In genomic region chr9:101114317-101114716, GRCh38 we compare ENCODE assay signal across 27 cellular contexts.
"Had no signal": no experiment of that assay in that cellular context is flagged by ENCODE, and none has a peak within 500 bp of the region (broad histone marks: within the 10 kb centered on the region; RNA-seq: fewer than 3 reads in every experiment).

No MANE protein-coding gene starts in this region.

- H3K36me3 Mint-ChIP-seq: activated CD8-positive, alpha-beta memory T cell treated with anti-CD3 and anti-CD28 coated beads, Interleukin-2, amount 10 ng/mL, durations not matched to agents 7 days and 5 days; activated naive CD4-positive, alpha-beta T cell treated with anti-CD3 and anti-CD28 coated beads, Interleukin-2, amount 50 U/mL, for 72 hours had no signal

- H3K27ac Mint-ChIP-seq: activated B cell treated with CpG ODN at 0.5 μM for 24 hours; activated CD4-positive, alpha-beta T cell treated with anti-CD3 and anti-CD28 coated beads, Interleukin-2, amount 10 ng/mL, durations not matched to agents 24 days and 14 days; activated CD8-positive, alpha-beta memory T cell treated with anti-CD3 and anti-CD28 coated beads, Interleukin-2, amount 10 ng/mL, durations not matched to agents 7 days and 5 days; activated naive CD4-positive, alpha-beta T cell treated with anti-CD3 and anti-CD28 coated beads, Interleukin-2, amount 50 U/mL, for 72 hours; activated naive CD8-positive, alpha-beta T cell treated with anti-CD3 and anti-CD28 coated beads, Interleukin-2, amount 50 U/mL, for 24 hours; activated T-cell treated with anti-CD3 and anti-CD28 coated beads, Interleukin-2, amount 50 U/mL, for 24 hours; activated T-helper 1 cell treated with anti-CD3 and anti-CD28 coated beads, Interleukin-12 subunit alpha, Interleukin-12 subunit beta, Interleukin-2, Interleukin-4 antibody, amounts not matched to agents 30 ng/mL and 10 ng/mL and 1 ng/mL, durations not matched to agents 14 hours and 24 hours and 36 hours; T-helper 17 cell had no signal

- H3K4me3 Mint-ChIP-seq: activated B cell treated with CpG ODN at 0.5 μM for 24 hours; activated CD4-positive, alpha-beta T cell treated with anti-CD3 and anti-CD28 coated beads, Interleukin-2, amount 10 ng/mL, durations not matched to agents 24 days and 14 days; activated CD8-positive, alpha-beta memory T cell treated with anti-CD3 and anti-CD28 coated beads, Interleukin-2, amount 10 ng/mL, durations not matched to agents 7 days and 5 days; activated naive CD8-positive, alpha-beta T cell treated with anti-CD3 and anti-CD28 coated beads, Interleukin-2, amount 50 U/mL, for 24 hours; activated T-cell treated with anti-CD3 and anti-CD28 coated beads, Interleukin-2, amount 50 U/mL, for 24 hours; activated T-helper 1 cell treated with anti-CD3 and anti-CD28 coated beads, Interleukin-12 subunit alpha, Interleukin-12 subunit beta, Interleukin-2, Interleukin-4 antibody, amounts not matched to agents 30 ng/mL and 10 ng/mL and 1 ng/mL, durations not matched to agents 14 hours and 24 hours and 36 hours; T-helper 17 cell had no signal

- H3K27ac ChIP-seq: ascending aorta, body of pancreas, PC-9 had no signal

- H3K4me3 ChIP-seq: ascending aorta, body of pancreas, MG63, PC-9 had no signal

- H3K36me3 ChIP-seq: ascending aorta, MG63 had no signal

- H3K9me3 ChIP-seq: ascending aorta, body of pancreas, MG63 had no signal

- H3K27me3 ChIP-seq: ascending aorta, body of pancreas, MG63 had no signal

- H3K27me3 Mint-ChIP-seq: activated B cell treated with CpG ODN at 0.5 μM for 24 hours; activated CD4-positive, alpha-beta T cell treated with anti-CD3 and anti-CD28 coated beads, Interleukin-2, amount 10 ng/mL, durations not matched to agents 24 days and 14 days; activated CD8-positive, alpha-beta memory T cell treated with anti-CD3 and anti-CD28 coated beads, Interleukin-2, amount 10 ng/mL, durations not matched to agents 7 days and 5 days; activated T-cell treated with anti-CD3 and anti-CD28 coated beads, Interleukin-2, amount 50 U/mL, for 24 hours; T-helper 17 cell had no signal

- H2AFZ ChIP-seq: PC-9 had no signal

- H3K4me1 ChIP-seq: ascending aorta, body of pancreas had no signal

- H3K4me2 ChIP-seq: PC-9 had no signal

- DNase-seq: activated B cell treated with CpG ODN at 0.5 μM for 24 hours; activated CD4-positive, alpha-beta T cell treated with anti-CD3 and anti-CD28 coated beads for 1 hour; activated CD4-positive, alpha-beta T cell treated with anti-CD3 and anti-CD28 coated beads, Interleukin-2, amount 10 ng/mL, durations not matched to agents 24 days and 14 days; activated CD4-positive, alpha-beta T cell treated with anti-CD3 and anti-CD28 coated beads, Interleukin-2, amount 50 U/mL, for 48 hours; activated CD8-positive, alpha-beta memory T cell treated with anti-CD3 and anti-CD28 coated beads, Interleukin-2, amount 10 ng/mL, durations not matched to agents 7 days and 5 days; activated effector memory CD4-positive, alpha-beta T cell treated with Interleukin-2 at 50 U/mL for 16 hours; activated naive CD4-positive, alpha-beta T cell treated with Interleukin-2 at 50 U/mL for 16 hours; activated naive CD8-positive, alpha-beta T cell treated with anti-CD3 and anti-CD28 coated beads, Interleukin-2, amount 50 U/mL, for 24 hours; activated T-cell treated with anti-CD3 and anti-CD28 coated beads, Interleukin-2, amount 50 U/mL, for 24 hours; amniotic stem cell; body of pancreas; central memory CD4-positive, alpha-beta T cell; MG63; MV-4-11; NCI-H1105; NCI-H1436; NCI-H1694 treated with DMSO at 0.1 percent for 48 hours; NCI-H2029 treated with DMSO at 0.1 percent for 48 hours; NCI-H345; NCI-H510A; PC-9; SIG-M5; T-helper 17 cell; T-helper 9 cell had no signal

- H3K4me1 Mint-ChIP-seq: activated B cell treated with CpG ODN at 0.5 μM for 24 hours; activated CD4-positive, alpha-beta T cell treated with anti-CD3 and anti-CD28 coated beads, Interleukin-2, amount 10 ng/mL, durations not matched to agents 24 days and 14 days; activated CD8-positive, alpha-beta memory T cell treated with anti-CD3 and anti-CD28 coated beads, Interleukin-2, amount 10 ng/mL, durations not matched to agents 7 days and 5 days; activated naive CD8-positive, alpha-beta T cell treated with anti-CD3 and anti-CD28 coated beads, Interleukin-2, amount 50 U/mL, for 24 hours; T-helper 17 cell had no signal

- H3K9me3 Mint-ChIP-seq: activated B cell treated with CpG ODN at 0.5 μM for 24 hours; activated T-helper 1 cell treated with anti-CD3 and anti-CD28 coated beads, Interleukin-12 subunit alpha, Interleukin-12 subunit beta, Interleukin-2, Interleukin-4 antibody, amounts not matched to agents 30 ng/mL and 10 ng/mL and 1 ng/mL, durations not matched to agents 14 hours and 24 hours and 36 hours had no signal
